Comparison of ENCODE assay signal across 9 cellular contexts in genomic region chr1:206708058-206708457, GRCh38. TPM values are rescaled to one million over a fixed set of nuclear protein-coding genes. Genes with fewer than 3 reads are reported as not detected.
A peak's percentile ranks its signal among the peaks of the same experiment; 100 is the strongest.
DNase-seq lines count a peak whose midpoint lies in the region; TF ChIP-seq lines count a peak whose summit lies in the region.
"Had no signal": no experiment of that assay in that cellular context is flagged by ENCODE, and none has a peak within 500 bp of the region (broad histone marks: within the 10 kb centered on the region; RNA-seq: fewer than 3 reads in every experiment).

No MANE protein-coding gene starts in this region.

- peaks cover 11 to 86% (median 63%) of the 10 kb centered on the region in 4 donors for H3K4me1 ChIP-seq in tibial artery

- no peak for TF ChIP-seq CTCF in tibial artery (IDR thresholded peaks at IDR 0.05)

- CTCF ChIA-PET in activated naive CD4-positive, alpha-beta T cell treated with anti-CD3 and anti-CD28 coated beads for 36 hours (lab: Charles Lee), result no interaction called here
- CTCF ChIA-PET in activated naive CD4-positive, alpha-beta T cell treated with anti-CD3 and anti-CD28 coated beads, Interleukin-2, amount 10 ng/mL, durations not matched to agents 7 days and 5 days (lab: Charles Lee), result interaction anchor here (2.3 kb wide), 1 partner anchor 18 kb away, joined by 10 read pairs; no protein-coding TSS in a partner anchor

- no peaks in the 10 kb centered on the region for H3K27me3 Mint-ChIP-seq in activated naive CD4-positive, alpha-beta T cell treated with anti-CD3 and anti-CD28 coated beads for 36 hours (ENCODE audit: low read depth)
- no peaks in the 10 kb centered on the region for H3K27me3 Mint-ChIP-seq in activated naive CD4-positive, alpha-beta T cell treated with anti-CD3 and anti-CD28 coated beads, Interleukin-2, amount 10 ng/mL, durations not matched to agents 7 days and 5 days
- no peaks in the 10 kb centered on the region for H3K27me3 Mint-ChIP-seq in dendritic cell treated with granulocyte-macrophage colony-stimulating factor and Interleukin-4, amounts not matched to agents 40 ng/mL and 50 ng/mL, for 4 days

- H3K27ac ChIP-seq in tibial artery, result peak overlapping the region; percentile 50 to 74

- no peaks in the 10 kb centered on the region for H3K9me3 ChIP-seq in tibial artery

- no peak overlapping the region for H3K4me3 ChIP-seq in tibial artery
- H3K4me3 ChIP-seq: lung had no signal

- peak; percentile 37 for DNase-seq in activated naive CD4-positive, alpha-beta T cell treated with anti-CD3 and anti-CD28 coated beads for 36 hours
- no peak for DNase-seq in activated naive CD4-positive, alpha-beta T cell treated with anti-CD3 and anti-CD28 coated beads, Interleukin-2, amount 10 ng/mL, durations not matched to agents 7 days and 5 days
- peak; percentile 44 to 50 for DNase-seq in Kasumi-1 (lab: John Stamatoyannopoulos, UW)
- DNase-seq in tibial artery, result no peak
- DNase-seq in COLO668 (lab: John Stamatoyannopoulos, UW; ENCODE audit: unreplicated experiment), result no peak
- DNase-seq in GM03348 (ENCODE audit: low spot score), result no peak
- no peak for DNase-seq in putamen (ENCODE audit: low spot score)

- H3K4me3 Mint-ChIP-seq in activated naive CD4-positive, alpha-beta T cell treated with anti-CD3 and anti-CD28 coated beads for 36 hours, result no peak overlapping the region
- H3K4me3 Mint-ChIP-seq in activated naive CD4-positive, alpha-beta T cell treated with anti-CD3 and anti-CD28 coated beads, Interleukin-2, amount 10 ng/mL, durations not matched to agents 7 days and 5 days, result no peak overlapping the region
- no peak overlapping the region for H3K4me3 Mint-ChIP-seq in dendritic cell treated with granulocyte-macrophage colony-stimulating factor and Interleukin-4, amounts not matched to agents 40 ng/mL and 50 ng/mL, for 4 days

- H3K27ac Mint-ChIP-seq in activated naive CD4-positive, alpha-beta T cell treated with anti-CD3 and anti-CD28 coated beads for 36 hours, result peak overlapping the region; percentile 10
- no peak overlapping the region for H3K27ac Mint-ChIP-seq in activated naive CD4-positive, alpha-beta T cell treated with anti-CD3 and anti-CD28 coated beads, Interleukin-2, amount 10 ng/mL, durations not matched to agents 7 days and 5 days
- peak overlapping the region; percentile 3 for H3K27ac Mint-ChIP-seq in dendritic cell treated with granulocyte-macrophage colony-stimulating factor and Interleukin-4, amounts not matched to agents 40 ng/mL and 50 ng/mL, for 4 days

- H3K36me3 Mint-ChIP-seq in activated naive CD4-positive, alpha-beta T cell treated with anti-CD3 and anti-CD28 coated beads for 36 hours (ENCODE audit: low read depth), result no peaks in the 10 kb centered on the region
- peaks cover 5% of the 10 kb centered on the region for H3K36me3 Mint-ChIP-seq in activated naive CD4-positive, alpha-beta T cell treated with anti-CD3 and anti-CD28 coated beads, Interleukin-2, amount 10 ng/mL, durations not matched to agents 7 days and 5 days
- no peaks in the 10 kb centered on the region for H3K36me3 Mint-ChIP-seq in dendritic cell treated with granulocyte-macrophage colony-stimulating factor and Interleukin-4, amounts not matched to agents 40 ng/mL and 50 ng/mL, for 4 days (ENCODE audit: low read depth)

- H3K4me1 Mint-ChIP-seq in activated naive CD4-positive, alpha-beta T cell treated with anti-CD3 and anti-CD28 coated beads for 36 hours (ENCODE audit: low read depth), result peaks cover 84% of the 10 kb centered on the region
- H3K4me1 Mint-ChIP-seq in activated naive CD4-positive, alpha-beta T cell treated with anti-CD3 and anti-CD28 coated beads, Interleukin-2, amount 10 ng/mL, durations not matched to agents 7 days and 5 days, result peaks cover 72% of the 10 kb centered on the region
- H3K4me1 Mint-ChIP-seq in dendritic cell treated with granulocyte-macrophage colony-stimulating factor and Interleukin-4, amounts not matched to agents 40 ng/mL and 50 ng/mL, for 4 days (ENCODE audit: low read depth), result peaks cover 76% of the 10 kb centered on the region

- H3K36me3 ChIP-seq in tibial artery, result no peaks in the 10 kb centered on the region

- H3K27me3 ChIP-seq in tibial artery, result no peaks in the 10 kb centered on the region

- no peaks in the 10 kb centered on the region for H3K9me3 Mint-ChIP-seq in activated naive CD4-positive, alpha-beta T cell treated with anti-CD3 and anti-CD28 coated beads for 36 hours
- no peaks in the 10 kb centered on the region for H3K9me3 Mint-ChIP-seq in activated naive CD4-positive, alpha-beta T cell treated with anti-CD3 and anti-CD28 coated beads, Interleukin-2, amount 10 ng/mL, durations not matched to agents 7 days and 5 days
- H3K9me3 Mint-ChIP-seq in dendritic cell treated with granulocyte-macrophage colony-stimulating factor and Interleukin-4, amounts not matched to agents 40 ng/mL and 50 ng/mL, for 4 days, result no peaks in the 10 kb centered on the region

- intact Hi-C loops in activated naive CD4-positive, alpha-beta T cell treated with anti-CD3 and anti-CD28 coated beads for 36 hours (cut with micrococcal nuclease), result loop anchor here (1.0 kb wide), 1 partner anchor 8 kb away; no protein-coding TSS in a partner anchor
- intact Hi-C loops in dendritic cell treated with granulocyte-macrophage colony-stimulating factor and Interleukin-4, amounts not matched to agents 40 ng/mL and 50 ng/mL, for 4 days (cut with micrococcal nuclease), result no loop called here
- intact Hi-C loops in tibial artery (cut with DNase I; ENCODE audit: low total_unique reads), result no loop called here

RNA-seq across cellular contexts. Expression of gene MAPKAPK2, which starts 23.4 kb away (rescaled TPM):
- 10 to 100 TPM; 83.4 to 85.3 TPM for total RNA-seq in activated naive CD4-positive, alpha-beta T cell treated with anti-CD3 and anti-CD28 coated beads for 36 hours

Comparison
In these comparisons a context has a peak if more than half of its experiments do, and no peak if none do; other contexts are left out.
1. DNase-seq: peak in activated naive CD4-positive, alpha-beta T cell treated with anti-CD3 and anti-CD28 coated beads for 36 hours (single experiment) and Kasumi-1 (2 of 2); none in activated naive CD4-positive, alpha-beta T cell treated with anti-CD3 and anti-CD28 coated beads, Interleukin-2, amount 10 ng/mL, durations not matched to agents 7 days and 5 days (single experiment), tibial artery (0 of 2), COLO668 (single experiment), GM03348 (single experiment) and putamen (single experiment).